8 cellular contexts compared by ENCODE assay signal in the genomic region with DNA sequence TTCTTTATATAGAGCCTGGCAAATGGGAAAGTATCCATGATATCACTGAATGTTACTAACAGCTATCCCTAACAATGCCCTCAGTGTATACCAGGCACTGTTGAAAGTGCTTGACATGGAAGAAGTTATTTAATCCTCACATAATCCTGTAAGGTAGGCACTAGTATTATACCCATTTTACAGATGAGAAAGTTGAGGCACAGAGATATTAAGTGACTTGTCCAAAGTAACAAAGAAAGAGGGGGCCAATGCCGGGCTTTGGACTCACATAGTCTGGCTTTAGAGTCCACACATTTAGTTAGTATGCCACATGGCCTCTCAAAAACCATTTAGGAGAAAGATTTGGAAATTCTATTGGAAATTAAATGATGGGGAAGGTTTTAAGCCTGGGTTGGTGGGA.
"Had no signal": no experiment of that assay in that cellular context is flagged by ENCODE, and none has a peak within 500 bp of the region (broad histone marks: within the 10 kb centered on the region; RNA-seq: fewer than 3 reads in every experiment).

No MANE protein-coding gene starts in this region.

- H3K4me3 Mint-ChIP-seq: GM23338, H9 had no signal

- H3K4me2 ChIP-seq: GM23338, KMS-11 had no signal

- H3K9me3 Mint-ChIP-seq: GM23338, H9 had no signal

- H3K27ac Mint-ChIP-seq: GM23338 had no signal

- DNase-seq: H9, HCEC 1CT, IMR-90, KBM-7 had no signal

- H2AFZ ChIP-seq: GM23338 had no signal

- H3K27ac ChIP-seq: KMS-11 had no signal

- FAIRE-seq: H1, H54 had no signal

- ATAC-seq: GM23338 had no signal

- H3K4me3 ChIP-seq: GM23338 had no signal

- H3K9ac ChIP-seq: KMS-11 had no signal
